Comparison of ENCODE assay signal across 24 cellular contexts in the genomic region with DNA sequence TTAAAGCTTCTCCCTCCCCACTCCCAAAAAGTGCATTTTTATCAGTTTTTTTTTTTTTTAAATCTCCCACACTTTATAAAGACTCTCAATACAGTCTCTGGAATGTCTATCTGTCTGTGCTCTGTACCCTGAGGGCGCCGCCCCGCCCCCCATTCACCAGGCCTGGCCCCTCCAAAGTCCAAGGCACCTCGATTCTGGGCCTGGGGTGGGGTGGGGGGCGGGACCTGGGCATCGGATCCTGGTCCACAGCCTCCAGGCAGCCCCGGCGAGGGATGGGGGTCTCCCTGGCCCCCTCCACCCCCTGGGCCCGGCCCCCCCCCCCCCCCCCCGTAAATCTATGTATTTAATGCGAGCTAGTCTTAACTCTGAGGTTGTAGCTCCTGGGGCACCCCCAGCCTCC. TPM values are rescaled to one million over a fixed set of nuclear protein-coding genes. Genes with fewer than 3 reads are reported as not detected.
A peak's percentile ranks its signal among the peaks of the same experiment; 100 is the strongest.
DNase-seq lines count a peak whose midpoint lies in the region; ATAC-seq, FAIRE-seq and TF ChIP-seq lines count a peak whose summit lies in the region.
"Had no signal": no experiment of that assay in that cellular context is flagged by ENCODE, and none has a peak within 500 bp of the region (broad histone marks: within the 10 kb centered on the region; RNA-seq: fewer than 3 reads in every experiment).

No MANE protein-coding gene starts in this region.

- in situ Hi-C loops in GM13977 (cut with MboI; ENCODE audit: low pct_unique_long_range_greater_than_20kb, low sequenced_read_pairs, unreplicated experiment) = no loop called here

- TF ChIP-seq CTCF in 22Rv1 (IDR thresholded peaks at IDR 0.05) = no peak
- TF ChIP-seq CTCF in GM13977 (IDR thresholded peaks at IDR 0.05; ENCODE audit: extremely low read depth, insufficient read depth, missing control alignments) = no peak
- TF ChIP-seq CTCF in dorsolateral prefrontal cortex (IDR thresholded peaks at IDR 0.05 in 54 of 56, conservative IDR thresholded peaks at IDR 0.05 in 2 of 56; ENCODE audit: low read depth in 1 of 56, partially characterized antibody in 56 of 56) = no peak

- H3K27me3 ChIP-seq in dorsolateral prefrontal cortex (no peaks in the 10 kb centered on the region), small intestine (ENCODE audit: control insufficient read depth in 2 of 2, insufficient read depth in 2 of 2, low read length in 2 of 2) (no peaks in the 10 kb centered on the region), mesendoderm (ENCODE audit: insufficient read depth, low read length, poor library complexity) (no peaks in the 10 kb centered on the region)
- H3K27me3 ChIP-seq: BE2C had no signal

- H3K4me2 ChIP-seq in mesendoderm (ENCODE audit: low read length) = no peak overlapping the region
- H3K4me2 ChIP-seq: A549 had no signal

- H2BK120ac ChIP-seq in mesendoderm (ENCODE audit: low read depth, low read length) = no peak overlapping the region

- H3K4ac ChIP-seq in mesendoderm (ENCODE audit: low read depth, low read length) = no peak overlapping the region

- no peak overlapping the region for H3K9ac ChIP-seq in mesendoderm (ENCODE audit: low read length)
- H3K9ac ChIP-seq: GM23248 had no signal

- no peaks in the 10 kb centered on the region for H3K9me3 ChIP-seq in small intestine (ENCODE audit: control insufficient read depth, low read depth)
- H3K9me3 ChIP-seq: A549, BE2C had no signal

- no peak overlapping the region for H3K4me3 ChIP-seq in dorsolateral prefrontal cortex
- H3K4me3 ChIP-seq in small intestine (ENCODE audit: low read depth in 1 of 2, low read length in 2 of 2) = no peak overlapping the region
- no peak overlapping the region for H3K4me3 ChIP-seq in mesendoderm (ENCODE audit: low read length)
- H3K4me3 ChIP-seq: A549, GM12878, GM23248 had no signal

- DNase-seq in GM13977 (ENCODE audit: low spot score) (peak; percentile 39), dorsolateral prefrontal cortex (no peak), small intestine (peak; percentile 64), NK-92 (lab: John Stamatoyannopoulos, UW; ENCODE audit: unreplicated experiment) (no peak), mesendoderm (no peak), NCI-H2227 (lab: John Stamatoyannopoulos, UW; ENCODE audit: unreplicated experiment) (no peak)
- DNase-seq: CD4-positive, CD25-positive, alpha-beta regulatory T cell; DMS 273 treated with DMSO at 0.1 percent for 48 hours; DMS79 treated with DMSO at 0.1 percent for 48 hours; GM23248; MV-4-11; NCI-H1105 treated with DMSO at 0.1 percent for 48 hours; NCI-H2029 treated with DMSO at 0.1 percent for 48 hours; NCI-H2171 treated with DMSO at 0.1 percent for 48 hours; NCI-H446; NCI-H526; OCI-M1; SHP77 had no signal

- no peak overlapping the region for H2AK5ac ChIP-seq in mesendoderm (ENCODE audit: low read length)

- H3K79me1 ChIP-seq in mesendoderm (ENCODE audit: low read length) = no peaks in the 10 kb centered on the region

- no peaks in the 10 kb centered on the region for H3K79me2 ChIP-seq in mesendoderm (ENCODE audit: control insufficient read depth, insufficient read depth, low read length)

- no peak overlapping the region for H4K8ac ChIP-seq in mesendoderm (ENCODE audit: low read depth, low read length)

- no peak for FAIRE-seq in small intestine (lab: Jason Lieb, UNC)
- FAIRE-seq: A549, GM12878, GM18507 had no signal

- H3K27ac ChIP-seq in 22Rv1 (peak overlapping the region; percentile 53; the same call in 1 of the 2 replicates), dorsolateral prefrontal cortex (peak overlapping the region in 47 of 59 donors; percentile 9 to 96 (median 89)), small intestine (ENCODE audit: low read depth in 1 of 2, low read length in 1 of 2) (peak overlapping the region in 1 of 2 donors; percentile 31), mesendoderm (ENCODE audit: low read depth, low read length) (no peak overlapping the region)
- H3K27ac ChIP-seq: A549, GM23248 had no signal

- no peak overlapping the region for H2BK15ac ChIP-seq in mesendoderm (replicated peaks; ENCODE audit: low read depth)

- no peak overlapping the region for H3K23ac ChIP-seq in mesendoderm (ENCODE audit: low read length)

- no peak overlapping the region for H4K5ac ChIP-seq in mesendoderm (ENCODE audit: low read length)

- H3K36me3 ChIP-seq in small intestine (ENCODE audit: control insufficient read depth in 2 of 2, insufficient read depth in 2 of 2, low read length in 2 of 2) (peaks cover 2 to 16% of the 10 kb centered on the region in 2 donors), mesendoderm (ENCODE audit: control insufficient read depth, insufficient read depth, low read length) (no peaks in the 10 kb centered on the region)

- H3K18ac ChIP-seq in mesendoderm (ENCODE audit: low read length) = no peak overlapping the region

- no peak overlapping the region for H2BK5ac ChIP-seq in mesendoderm (ENCODE audit: low read length)

- ATAC-seq in HG03565 (IDR thresholded peaks at IDR 0.05; ENCODE audit: unreplicated experiment) = no peak
- ATAC-seq: GM12878 had no signal

- no peaks in the 10 kb centered on the region for H3K4me1 ChIP-seq in small intestine (ENCODE audit: control insufficient read depth in 2 of 2, insufficient read depth in 1 of 2, low read depth in 1 of 2, low read length in 1 of 2)
- H3K4me1 ChIP-seq in mesendoderm (ENCODE audit: control insufficient read depth, low read depth, low read length) = no peaks in the 10 kb centered on the region
- H3K4me1 ChIP-seq: A549, BE2C had no signal

- H3K56ac ChIP-seq in mesendoderm (ENCODE audit: low read length) = no peak overlapping the region

- intact Hi-C loops in dorsolateral prefrontal cortex (cut with DNase I) = no loop called here

- 25 to 64% (median 31%) methylated on average over 10 to 11 of the region's 11 CpGs for WGBS in small intestine, 3 donors
- WGBS in mesendoderm (ENCODE audit: extremely low coverage, insufficient coverage, low lambda C conversion rate) = no CpG with 5 or more reads among the region's 11 CpGs

RNA-seq across cellular contexts. Expression of a gene that starts 23.3 kb away (rescaled TPM):
- total RNA-seq in dorsolateral prefrontal cortex = 100 to 1,000 TPM in 60 of 120 experiments, 10 to 100 TPM in 60; 61.2 to 152 (median 99.8) TPM
- polyA plus RNA-seq in small intestine = 10 to 100 TPM; 14.3 to 27.0 (median 16.8) TPM
- polyA plus RNA-seq in mesendoderm (2013, experiment 1 of 2) = 8.8 TPM
- 8.8 TPM for polyA plus RNA-seq in mesendoderm (2013, experiment 2 of 2)

RNA-seq across cellular contexts. Expression of a gene that starts 35.9 kb away (rescaled TPM):
- 10 to 100 TPM; 24.8 to 57.8 (median 38.6) TPM for total RNA-seq in dorsolateral prefrontal cortex
- 10 to 100 TPM; 10.8 to 14.8 (median 11.4) TPM for polyA plus RNA-seq in small intestine
- 63.4 TPM for polyA plus RNA-seq in mesendoderm (2013, experiment 1 of 2)
- 63.3 TPM for polyA plus RNA-seq in mesendoderm (2013, experiment 2 of 2)

RNA-seq across cellular contexts. Expression of a gene that starts 58.1 kb away (rescaled TPM):
- 1,000 to 10,000 TPM in 114 of 120 experiments, 100 to 1,000 TPM in 6; 863 to 1,554 (median 1,176) TPM for total RNA-seq in dorsolateral prefrontal cortex
- 1,000 to 10,000 TPM in 2 of 3 donors, 100 to 1,000 TPM in 1; 962 to 2,089 (median 1,343) TPM for polyA plus RNA-seq in small intestine
- 1,945 TPM for polyA plus RNA-seq in mesendoderm (2013, experiment 1 of 2)
- 1,914 TPM for polyA plus RNA-seq in mesendoderm (2013, experiment 2 of 2)

Comparison
In these comparisons a context has a peak if more than half of its experiments do, and no peak if none do; other contexts are left out.
1. DNase-seq: peak in GM13977 (single experiment) and small intestine (single experiment); none in dorsolateral prefrontal cortex (0 of 10), NK-92 (single experiment), mesendoderm (single experiment) and NCI-H2227 (single experiment).